Comparison of ENCODE assay signal across 11 cellular contexts in genomic region chr12:98895086-98895651, GRCh38.
DNase-seq lines count a peak whose midpoint lies in the region; ATAC-seq and TF ChIP-seq lines count a peak whose summit lies in the region.
"Had no signal": no experiment of that assay in that cellular context is flagged by ENCODE, and none has a peak within 500 bp of the region (broad histone marks: within the 10 kb centered on the region; RNA-seq: fewer than 3 reads in every experiment).

No MANE protein-coding gene starts in this region.

- no peaks in the 10 kb centered on the region for H3K4me1 ChIP-seq in endodermal cell (ENCODE audit: control insufficient read depth, insufficient read depth, low read length)
- peaks cover 6% of the 10 kb centered on the region for H3K4me1 ChIP-seq in ovary (ENCODE audit: insufficient read depth)

- no peaks in the 10 kb centered on the region for H3K36me3 Mint-ChIP-seq in endodermal cell (ENCODE audit: low read depth)
- H3K36me3 Mint-ChIP-seq in activated T-helper 1 cell treated with anti-CD3 and anti-CD28 coated beads, Interleukin-12 subunit alpha, Interleukin-12 subunit beta, Interleukin-2, Interleukin-4 antibody, amounts not matched to agents 30 ng/mL and 10 ng/mL and 1 ng/mL, durations not matched to agents 14 hours and 24 hours and 36 hours (ENCODE audit: low read depth), result no peaks in the 10 kb centered on the region

- TF ChIP-seq CTCF in endodermal cell (conservative IDR thresholded peaks at IDR 0.05) (peak; percentile 38), ovary (IDR thresholded peaks at IDR 0.05) (no peak)

- H3K27ac ChIP-seq in endodermal cell (ENCODE audit: low read depth, low read length) (no peak overlapping the region), ovary (no peak overlapping the region)
- H3K27ac ChIP-seq: KMS-11 had no signal

- 0 to 1% methylated on average over 25 to 60 of the region's 60 CpGs for WGBS in endodermal cell (ENCODE audit: insufficient coverage in 1 of 2, insufficient read length in 1 of 2), 2 experiments
- 0 to 4% (median 1%) methylated on average over 34 to 60 of the region's 60 CpGs for WGBS in ovary, 3 donors

- peak overlapping the region; percentile 44 for H3K9ac ChIP-seq in endodermal cell (ENCODE audit: extremely low read depth, low read length, poor library complexity, severe bottlenecking)
- H3K9ac ChIP-seq: KMS-11 had no signal

- peaks cover 5% of the 10 kb centered on the region for H3K36me3 ChIP-seq in endodermal cell (ENCODE audit: control insufficient read depth, insufficient read depth, low read length)
- no peaks in the 10 kb centered on the region for H3K36me3 ChIP-seq in ovary

- no peak for TF ChIP-seq POLR2A in ovary (IDR thresholded peaks at IDR 0.05)

- peak overlapping the region; percentile 87 for H3K4me3 ChIP-seq in endodermal cell (ENCODE audit: low read length)
- peak overlapping the region; percentile 30 for H3K4me3 ChIP-seq in ovary

- no peak for TF ChIP-seq EP300 in ovary (IDR thresholded peaks at IDR 0.05)

- H3K9me3 ChIP-seq in endodermal cell (ENCODE audit: control insufficient read depth, low read length), result no peaks in the 10 kb centered on the region
- H3K9me3 ChIP-seq in ovary, result no peaks in the 10 kb centered on the region

- H3K27ac Mint-ChIP-seq in endodermal cell, result peak overlapping the region; percentile 52
- no peak overlapping the region for H3K27ac Mint-ChIP-seq in activated T-helper 1 cell treated with anti-CD3 and anti-CD28 coated beads, Interleukin-12 subunit alpha, Interleukin-12 subunit beta, Interleukin-2, Interleukin-4 antibody, amounts not matched to agents 30 ng/mL and 10 ng/mL and 1 ng/mL, durations not matched to agents 14 hours and 24 hours and 36 hours
- H3K27ac Mint-ChIP-seq: activated naive CD4-positive, alpha-beta T cell treated with anti-CD3 and anti-CD28 coated beads, Interleukin-2, amount 50 U/mL, for 72 hours had no signal

- H3K4me3 Mint-ChIP-seq in endodermal cell, result peak overlapping the region; percentile 73
- no peak overlapping the region for H3K4me3 Mint-ChIP-seq in activated T-helper 1 cell treated with anti-CD3 and anti-CD28 coated beads, Interleukin-12 subunit alpha, Interleukin-12 subunit beta, Interleukin-2, Interleukin-4 antibody, amounts not matched to agents 30 ng/mL and 10 ng/mL and 1 ng/mL, durations not matched to agents 14 hours and 24 hours and 36 hours

- H3K27me3 Mint-ChIP-seq in endodermal cell (ENCODE audit: insufficient read depth), result peaks cover 52% of the 10 kb centered on the region
- H3K27me3 Mint-ChIP-seq in activated T-helper 1 cell treated with anti-CD3 and anti-CD28 coated beads, Interleukin-12 subunit alpha, Interleukin-12 subunit beta, Interleukin-2, Interleukin-4 antibody, amounts not matched to agents 30 ng/mL and 10 ng/mL and 1 ng/mL, durations not matched to agents 14 hours and 24 hours and 36 hours (ENCODE audit: insufficient read depth), result peaks cover 61% of the 10 kb centered on the region

- H3K27me3 ChIP-seq in endodermal cell (ENCODE audit: control insufficient read depth, insufficient read depth, low read length, poor library complexity, severe bottlenecking), result peaks cover 54% of the 10 kb centered on the region
- no peaks in the 10 kb centered on the region for H3K27me3 ChIP-seq in ovary

- H3K9me3 Mint-ChIP-seq in endodermal cell, result no peaks in the 10 kb centered on the region
- no peaks in the 10 kb centered on the region for H3K9me3 Mint-ChIP-seq in activated T-helper 1 cell treated with anti-CD3 and anti-CD28 coated beads, Interleukin-12 subunit alpha, Interleukin-12 subunit beta, Interleukin-2, Interleukin-4 antibody, amounts not matched to agents 30 ng/mL and 10 ng/mL and 1 ng/mL, durations not matched to agents 14 hours and 24 hours and 36 hours

- no peak for ATAC-seq in HG02885 (IDR thresholded peaks at IDR 0.05; ENCODE audit: poor library complexity, unreplicated experiment)

- intact Hi-C loops in ovary (cut with DNase I), result loop anchor here in 2 of 4 donors (10.0 kb wide), 2 partner anchors 70 to 150 kb away; no protein-coding TSS in a partner anchor
- intact Hi-C loops in activated T-helper 1 cell treated with anti-CD3 and anti-CD28 coated beads, Interleukin-12 subunit alpha, Interleukin-12 subunit beta, Interleukin-2, Interleukin-4 antibody, amounts not matched to agents 30 ng/mL and 10 ng/mL and 1 ng/mL, durations not matched to agents 14 hours and 24 hours and 36 hours (cut with micrococcal nuclease), result no loop called here

- H3K4me1 Mint-ChIP-seq in endodermal cell, result peaks cover 25% of the 10 kb centered on the region
- no peaks in the 10 kb centered on the region for H3K4me1 Mint-ChIP-seq in activated T-helper 1 cell treated with anti-CD3 and anti-CD28 coated beads, Interleukin-12 subunit alpha, Interleukin-12 subunit beta, Interleukin-2, Interleukin-4 antibody, amounts not matched to agents 30 ng/mL and 10 ng/mL and 1 ng/mL, durations not matched to agents 14 hours and 24 hours and 36 hours (ENCODE audit: low read depth)

- DNase-seq in DMS53 treated with DMSO at 0.1 percent for 48 hours (lab: John Stamatoyannopoulos, UW; ENCODE audit: unreplicated experiment), result peak; percentile 11
- DNase-seq in NCI-H1105 (lab: John Stamatoyannopoulos, UW), result peak; percentile 64
- peak; percentile 92 for DNase-seq in endodermal cell
- DNase-seq in ovary, result peak in 2 of 5 donors; percentile 18 to 68
- no peak for DNase-seq in midbrain (lab: John Stamatoyannopoulos, UW)
- no peak for DNase-seq in activated T-helper 1 cell treated with anti-CD3 and anti-CD28 coated beads, Interleukin-12 subunit alpha, Interleukin-12 subunit beta, Interleukin-2, Interleukin-4 antibody, amounts not matched to agents 30 ng/mL and 10 ng/mL and 1 ng/mL, durations not matched to agents 14 hours and 24 hours and 36 hours (ENCODE audit: low spot score)
- DNase-seq in 8988T, result no peak
- DNase-seq: stimulated activated CD4-positive, alpha-beta T cell treated with anti-CD3 and anti-CD28 coated beads, Interleukin-2, amount 100 ng/mL, for 48 hours had no signal

Comparison
In these comparisons a context has a peak if more than half of its experiments do, and no peak if none do; other contexts are left out.
1. DNase-seq: peak in DMS53 treated with DMSO at 0.1 percent for 48 hours (single experiment), NCI-H1105 (single experiment) and endodermal cell (single experiment); none in midbrain (single experiment), activated T-helper 1 cell treated with anti-CD3 and anti-CD28 coated beads, Interleukin-12 subunit alpha, Interleukin-12 subunit beta, Interleukin-2, Interleukin-4 antibody, amounts not matched to agents 30 ng/mL and 10 ng/mL and 1 ng/mL, durations not matched to agents 14 hours and 24 hours and 36 hours (single experiment) and 8988T (single experiment).